ENCODE assay signal across 1 cellular context in genomic region chr13:24287748-24288287, GRCh38.
TF ChIP-seq lines count a peak whose summit lies in the region.

No MANE protein-coding gene starts in this region.

TF ChIP-seq in SK-N-SH, 30 proteins besides CTCF, POLR2A, EP300 and RAD21 (continued from another document):
- no peak for TF ChIP-seq PBX3 (IDR thresholded peaks at IDR 0.05)
- no peak for TF ChIP-seq FOXM1 (IDR thresholded peaks at IDR 0.05; ENCODE audit: low read depth)
- TF ChIP-seq RFX5 (IDR thresholded peaks at IDR 0.05; ENCODE audit: low read length): 0 out of 2 replicates have a peak, but pooled peaks have one; percentile 13
